ENCODE assay signal across 8 cellular contexts in the genomic region with DNA sequence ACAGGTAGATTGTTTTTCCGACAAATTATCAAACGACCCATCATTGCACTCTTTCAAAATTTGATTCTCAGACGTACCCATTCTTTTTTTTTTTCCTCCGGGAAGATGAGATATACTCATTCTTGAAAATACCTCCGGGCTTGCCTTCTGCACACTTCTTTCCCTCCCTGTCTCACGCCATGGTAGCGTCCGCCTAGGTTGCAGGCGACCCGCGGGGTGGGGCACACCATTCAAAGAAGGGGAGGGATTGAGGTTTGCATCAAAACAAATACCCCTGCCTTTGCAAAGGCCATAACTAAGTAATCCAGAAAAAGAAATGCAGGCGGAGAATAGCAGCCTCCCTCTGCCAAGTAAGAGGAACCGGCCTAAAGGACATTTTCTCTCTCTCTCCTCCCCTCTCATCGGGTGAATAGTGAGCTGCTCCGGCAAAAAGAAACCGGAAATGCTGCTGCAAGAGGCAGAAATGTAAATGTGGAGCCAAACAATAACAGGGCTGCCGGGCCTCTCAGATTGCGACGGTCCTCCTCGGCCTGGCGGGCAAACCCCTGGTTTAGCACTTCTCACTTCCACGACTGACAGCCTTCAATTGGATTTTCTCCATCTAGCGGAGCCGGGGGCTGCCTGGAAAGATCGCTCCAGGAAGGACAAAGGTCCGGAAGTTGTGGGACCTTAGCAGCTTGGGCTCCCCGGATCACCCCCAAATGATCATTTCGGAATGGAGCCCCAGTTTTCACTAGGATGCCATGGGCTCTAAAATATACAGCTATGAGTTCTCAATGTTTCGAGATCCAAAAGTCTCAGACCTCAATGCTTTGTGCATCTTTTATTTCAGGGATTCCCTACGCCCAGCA.
DNase-seq lines count a peak whose midpoint lies in the region; ATAC-seq and TF ChIP-seq lines count a peak whose summit lies in the region.

No MANE protein-coding gene starts in this region.

- H3K4me3 ChIP-seq in foreskin fibroblast (ENCODE audit: low read depth in 1 of 2, low read length in 2 of 2): peak overlapping the region; percentile 82 to 92
- H3K4me3 ChIP-seq in neuron (ENCODE audit: low read length): peak overlapping the region; percentile 83
- peak overlapping the region; percentile 99 to 100 for H3K4me3 ChIP-seq in stomach smooth muscle (ENCODE audit: low read length in 2 of 2)

- H3K27ac ChIP-seq in RWPE1 (peak overlapping the region; percentile 97), stomach smooth muscle (ENCODE audit: low read length) (peak overlapping the region; percentile 98)

- H2AFZ ChIP-seq in neuron (ENCODE audit: low read depth, low read length): no peak overlapping the region

- TF ChIP-seq CTCF in RWPE1 (conservative IDR thresholded peaks at IDR 0.05; ENCODE audit: low read depth) (no peak), foreskin fibroblast (IDR thresholded peaks at IDR 0.05; ENCODE audit: low read depth, low read length) (no peak)

- H3K9ac ChIP-seq in stomach smooth muscle (ENCODE audit: low read length in 2 of 2): peak overlapping the region; percentile 96 to 99

- POLR2A ChIA-PET in RWPE1 (lab: Yijun Ruan, JAX; ENCODE audit: low non-redundant PET): interaction anchor here (0.5 to 1.5 kb wide), 9 partner anchors 25 to 170 kb away, joined by 3 to 5 read pairs (median 4); a partner anchor contains a TSS

- H3K4me1 ChIP-seq in neuron (ENCODE audit: insufficient read depth, low read length) (peaks cover 33% of the 10 kb centered on the region), stomach smooth muscle (ENCODE audit: control insufficient read depth, insufficient read depth, low read length) (peaks cover 19% of the 10 kb centered on the region)

- DNase-seq in DMS79 (lab: John Stamatoyannopoulos, UW) (peak; percentile 85), Kasumi-1 (lab: John Stamatoyannopoulos, UW) (peak; percentile 57 to 72), RWPE1 (ENCODE audit: low spot score) (peak; percentile 71), foreskin fibroblast (peak; percentile 68 to 90)
- DNase-seq in activated effector memory CD4-positive, alpha-beta T cell treated with Interleukin-2 at 50 U/mL for 16 hours: peak; percentile 72

- H3K9me3 ChIP-seq in neuron (ENCODE audit: low read length) (no peaks in the 10 kb centered on the region), stomach smooth muscle (ENCODE audit: control insufficient read depth in 2 of 2, low read length in 2 of 2) (no peaks in the 10 kb centered on the region)

- CTCF ChIA-PET in RWPE1 (lab: Yijun Ruan, JAX): interaction anchor here (0.6 to 1.8 kb wide), 11 partner anchors 13 to 332 kb away, joined by 3 to 14 read pairs (median 4); a partner anchor contains a TSS

- H3K36me3 ChIP-seq in neuron (ENCODE audit: insufficient read depth, low read length) (peaks cover 4% of the 10 kb centered on the region), stomach smooth muscle (ENCODE audit: control insufficient read depth in 2 of 2, insufficient read depth in 2 of 2, low read length in 2 of 2) (no peaks in the 10 kb centered on the region)

- ATAC-seq in GM21825 (IDR thresholded peaks at IDR 0.05; ENCODE audit: unreplicated experiment): peak; percentile 31

- no peaks in the 10 kb centered on the region for H3K27me3 ChIP-seq in neuron (ENCODE audit: insufficient read depth, low read length)
- no peaks in the 10 kb centered on the region for H3K27me3 ChIP-seq in stomach smooth muscle (ENCODE audit: control insufficient read depth in 1 of 2, insufficient read depth in 2 of 2, low read length in 2 of 2)

Comparison
In these comparisons a context has a peak if more than half of its experiments do, and no peak if none do; other contexts are left out.
1. Peak in every context shown above with its lines: DNase-seq, ATAC-seq, H3K4me3 ChIP-seq and H3K27ac ChIP-seq.